In the genomic region with DNA sequence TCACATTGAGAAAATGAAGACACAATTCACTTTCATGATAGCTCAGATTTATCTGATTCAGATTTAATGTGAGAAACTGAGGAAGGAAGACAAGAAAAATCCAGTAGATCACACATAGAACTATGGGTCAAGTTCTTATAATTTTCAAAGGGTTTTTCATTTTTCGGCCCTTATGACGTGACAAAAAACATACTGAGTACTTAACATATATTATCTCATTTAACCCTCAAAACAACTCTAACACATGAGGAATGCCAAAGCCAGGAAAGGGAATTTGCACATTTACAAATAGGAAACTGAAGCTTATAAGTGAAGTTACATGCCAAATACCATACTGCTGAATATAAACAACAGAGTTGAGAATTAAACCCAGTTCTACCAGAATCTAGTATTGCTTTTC, we compare ENCODE assay signal across 21 cellular contexts. TPM values are rescaled to one million over a fixed set of nuclear protein-coding genes. Genes with fewer than 3 reads are reported as not detected.
DNase-seq lines count a peak whose midpoint lies in the region; ATAC-seq and TF ChIP-seq lines count a peak whose summit lies in the region.
"Had no signal": no experiment of that assay in that cellular context is flagged by ENCODE, and none has a peak within 500 bp of the region (broad histone marks: within the 10 kb centered on the region; RNA-seq: fewer than 3 reads in every experiment).

No MANE protein-coding gene starts in this region.

- no peak overlapping the region for H2AK5ac ChIP-seq in IMR-90 (ENCODE audit: low read depth, low read length)

- H3K36me3 ChIP-seq in IMR-90 (ENCODE audit: control insufficient read depth, insufficient read depth, low read length) (peaks cover 51% of the 10 kb centered on the region), prostate gland (peaks cover 0 to 3% of the 10 kb centered on the region in 2 donors)

- H3K4me3 Mint-ChIP-seq in activated T-helper 17 cell treated with anti-CD3 and anti-CD28 coated beads, Interleukin-2, amount 50 U/mL, for 72 hours, result no peak overlapping the region
- H3K4me3 Mint-ChIP-seq: B cell; CD4-positive, CD25-positive, alpha-beta regulatory T cell; CD8-positive, alpha-beta T cell; GM23338; H9; HFFc6 had no signal

- H2BK20ac ChIP-seq in IMR-90 (ENCODE audit: low read depth, low read length), result no peak overlapping the region

- H3K9me3 ChIP-seq in IMR-90 (ENCODE audit: control insufficient read depth, insufficient read depth, low read length) (no peaks in the 10 kb centered on the region), prostate gland (no peaks in the 10 kb centered on the region)
- H3K9me3 ChIP-seq: BLaER1, Caco-2 had no signal

- no peak overlapping the region for H2BK5ac ChIP-seq in IMR-90 (ENCODE audit: low read depth, low read length, poor library complexity, severe bottlenecking)

- no TSS peak for BruUV-seq in IMR-90 (replicated peaks; lab: Mats Ljungman, UMichigan)

- H3K4me1 Mint-ChIP-seq in activated T-helper 17 cell treated with anti-CD3 and anti-CD28 coated beads, Interleukin-2, amount 50 U/mL, for 72 hours, result no peaks in the 10 kb centered on the region
- H3K4me1 Mint-ChIP-seq: B cell, GM23338, H9 had no signal

- no peak overlapping the region for H3K56ac ChIP-seq in IMR-90 (ENCODE audit: extremely low read depth, insufficient read depth, low read length)

- H4K8ac ChIP-seq in IMR-90 (ENCODE audit: low read depth in 2 of 2, low read length in 2 of 2), result no peak overlapping the region

- in situ Hi-C loops in IMR-90 (cut with MboI; ENCODE audit: low sequenced_read_pairs), result no loop called here

- peaks cover 100% of the 10 kb centered on the region for H3K36me3 Mint-ChIP-seq in activated T-helper 17 cell treated with anti-CD3 and anti-CD28 coated beads, Interleukin-2, amount 50 U/mL, for 72 hours (ENCODE audit: low read depth)

- no peak overlapping the region for H4K5ac ChIP-seq in IMR-90 (ENCODE audit: low read depth, low read length)

- POLR2A ChIA-PET in IMR-90 (lab: Charles Lee; ENCODE audit: unreplicated experiment), result no interaction called here

- intact Hi-C loops in IMR-90 (cut with micrococcal nuclease) (loop anchor here (2.0 kb wide), 1 partner anchor 14 kb away; no protein-coding TSS in a partner anchor), prostate gland (cut with DNase I) (no loop called here)

- peak overlapping the region; percentile 41 for H3K27ac Mint-ChIP-seq in activated T-helper 17 cell treated with anti-CD3 and anti-CD28 coated beads, Interleukin-2, amount 50 U/mL, for 72 hours
- H3K27ac Mint-ChIP-seq: B cell; CD4-positive, CD25-positive, alpha-beta regulatory T cell; CD8-positive, alpha-beta T cell; GM23338; H9; HFFc6 had no signal

- H3K4me3 ChIP-seq in IMR-90 (ENCODE audit: insufficient read depth, low read depth, low read length) (no peak overlapping the region), prostate gland (no peak overlapping the region)
- H3K4me3 ChIP-seq: BLaER1, GM12878, GM23338 had no signal

- TF ChIP-seq RAD21 in IMR-90 (IDR thresholded peaks at IDR 0.05; ENCODE audit: low read length), result no peak

- H3K9me1 ChIP-seq in IMR-90 (ENCODE audit: insufficient read depth, low read length), result peaks cover 6% of the 10 kb centered on the region

- no peak overlapping the region; the same call in 1 of the 2 replicates for H3K27ac ChIP-seq in IMR-90 (ENCODE audit: insufficient read depth, low read length)
- no peak overlapping the region for H3K27ac ChIP-seq in prostate gland
- H3K27ac ChIP-seq: BLaER1, C4-2B had no signal

- H3K79me1 ChIP-seq in IMR-90 (ENCODE audit: low read depth in 1 of 2, low read length in 2 of 2), result peaks cover 20 to 30% of the 10 kb centered on the region in 2 experiments

- no CpG with 5 or more reads among the region's 2 CpGs for WGBS in IMR-90 (ENCODE audit: extremely low coverage in 2 of 2, insufficient read length in 1 of 2), 2 experiments
- 91% methylated on average over 2 of the region's 2 CpGs for WGBS in prostate gland

- H2BK120ac ChIP-seq in IMR-90 (ENCODE audit: low read depth, low read length), result no peak overlapping the region

- no peak overlapping the region for H2AK9ac ChIP-seq in IMR-90 (replicated peaks; ENCODE audit: low read depth, low read length, poor library complexity)

- no peak overlapping the region for H3K18ac ChIP-seq in IMR-90 (ENCODE audit: low read depth, low read length)

- no peak overlapping the region for H3K4me2 ChIP-seq in IMR-90 (ENCODE audit: low read depth, low read length)
- H3K4me2 ChIP-seq: BLaER1, GM23338 had no signal

- H2BK15ac ChIP-seq in IMR-90 (ENCODE audit: low read depth, low read length), result no peak overlapping the region

- DNase-seq in IMR-90, result peak; percentile 11
- peak; percentile 65 for DNase-seq in iris pigment epithelial cell (ENCODE audit: low read depth)
- DNase-seq in prostate gland (ENCODE audit: low spot score), result no peak
- no peak for DNase-seq in AML-193 (lab: John Stamatoyannopoulos, UW)
- no peak for DNase-seq in iPS-NIHi11 (ENCODE audit: low spot score)
- DNase-seq: Caco-2; CD4-positive, CD25-positive, alpha-beta regulatory T cell; CD8-positive, alpha-beta T cell; DMS153; DMS79; EL; GDM1; H9; HFFc6 had no signal

- CTCF ChIA-PET in IMR-90 (lab: Yijun Ruan, JAX), result interaction anchor here (0.6 kb wide), 2 partner anchors 53 to 705 kb away, joined by 3 to 5 read pairs; no protein-coding TSS in a partner anchor

- H4K20me1 ChIP-seq in IMR-90 (ENCODE audit: insufficient read depth, low read length), result peaks cover 5% of the 10 kb centered on the region; the same call in 1 of the 2 replicates

- no peak overlapping the region for H3K23ac ChIP-seq in IMR-90 (ENCODE audit: low read depth, low read length)

- no peaks in the 10 kb centered on the region for H3K9me3 Mint-ChIP-seq in activated T-helper 17 cell treated with anti-CD3 and anti-CD28 coated beads, Interleukin-2, amount 50 U/mL, for 72 hours
- H3K9me3 Mint-ChIP-seq: CD4-positive, CD25-positive, alpha-beta regulatory T cell; CD8-positive, alpha-beta T cell; GM23338; H9; HFFc6 had no signal

- H2AFZ ChIP-seq in IMR-90 (replicated peaks; ENCODE audit: low read length, poor library complexity), result no peak overlapping the region
- H2AFZ ChIP-seq: GM23338 had no signal

- no peak for TF ChIP-seq POLR2A in IMR-90 (IDR thresholded peaks at IDR 0.05; ENCODE audit: low read depth, low read length)
- no peak for TF ChIP-seq POLR2A in prostate gland (IDR thresholded peaks at IDR 0.05)

- H3K27me3 Mint-ChIP-seq in activated T-helper 17 cell treated with anti-CD3 and anti-CD28 coated beads, Interleukin-2, amount 50 U/mL, for 72 hours, result no peaks in the 10 kb centered on the region
- H3K27me3 Mint-ChIP-seq: B cell; CD4-positive, CD25-positive, alpha-beta regulatory T cell had no signal

- no peak overlapping the region for H3K9ac ChIP-seq in IMR-90 (ENCODE audit: low read depth, low read length)
- H3K9ac ChIP-seq: BLaER1 had no signal

- no peak overlapping the region for H3K4ac ChIP-seq in IMR-90 (ENCODE audit: low read depth, low read length)

- TF ChIP-seq CTCF in IMR-90 (conservative IDR thresholded peaks at IDR 0.05; ENCODE audit: low read depth, low read length) (no peak), prostate gland (IDR thresholded peaks at IDR 0.05) (no peak)

- H3K27me3 ChIP-seq in IMR-90 (ENCODE audit: control insufficient read depth, insufficient read depth, low read length) (no peaks in the 10 kb centered on the region), prostate gland (replicated peaks; ENCODE audit: insufficient read depth) (no peaks in the 10 kb centered on the region)
- H3K27me3 ChIP-seq: BLaER1 had no signal

- no peak for ATAC-seq in IMR-90 (ENCODE audit: low read depth)
- ATAC-seq in activated T-helper 17 cell treated with anti-CD3 and anti-CD28 coated beads, Interleukin-2, amount 50 U/mL, for 72 hours (replicated peaks), result no peak
- ATAC-seq: CD8-positive, alpha-beta T cell; GM12878; GM23338; HCT116 had no signal

- peaks cover 4% of the 10 kb centered on the region for H3K4me1 ChIP-seq in IMR-90 (ENCODE audit: control insufficient read depth, insufficient read depth, low read length)
- no peaks in the 10 kb centered on the region for H3K4me1 ChIP-seq in prostate gland (replicated peaks)
- H3K4me1 ChIP-seq: BLaER1, Caco-2 had no signal

- H3K14ac ChIP-seq in IMR-90 (replicated peaks; ENCODE audit: low read depth, low read length), result no peak overlapping the region

- dilution Hi-C loops in IMR-90 (cut with HindIII; ENCODE audit: low sequenced_read_pairs, unreplicated experiment), result no loop called here

- H4K91ac ChIP-seq in IMR-90 (ENCODE audit: insufficient read depth, low read depth, low read length), result no peak overlapping the region

TF ChIP-seq in IMR-90, 13 proteins besides CTCF, POLR2A, EP300 and RAD21:
- TF ChIP-seq NFE2L2 (IDR thresholded peaks at IDR 0.05; ENCODE audit: low read depth, low read length) (no peak), FOS (IDR thresholded peaks at IDR 0.05; ENCODE audit: low read depth, low read length) (no peak), SMC3 (IDR thresholded peaks at IDR 0.05; ENCODE audit: low read depth, low read length) (no peak), RFX5 (IDR thresholded peaks at IDR 0.05; ENCODE audit: low read depth, low read length) (no peak), RCOR1 (IDR thresholded peaks at IDR 0.05; ENCODE audit: insufficient replicate concordance, low read length) (no peak)
- TF ChIP-seq, protein P1, sequence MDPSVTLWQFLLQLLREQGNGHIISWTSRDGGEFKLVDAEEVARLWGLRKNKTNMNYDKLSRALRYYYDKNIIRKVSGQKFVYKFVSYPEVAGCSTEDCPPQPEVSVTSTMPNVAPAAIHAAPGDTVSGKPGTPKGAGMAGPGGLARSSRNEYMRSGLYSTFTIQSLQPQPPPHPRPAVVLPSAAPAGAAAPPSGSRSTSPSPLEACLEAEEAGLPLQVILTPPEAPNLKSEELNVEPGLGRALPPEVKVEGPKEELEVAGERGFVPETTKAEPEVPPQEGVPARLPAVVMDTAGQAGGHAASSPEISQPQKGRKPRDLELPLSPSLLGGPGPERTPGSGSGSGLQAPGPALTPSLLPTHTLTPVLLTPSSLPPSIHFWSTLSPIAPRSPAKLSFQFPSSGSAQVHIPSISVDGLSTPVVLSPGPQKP (IDR thresholded peaks at IDR 0.05; ENCODE audit: borderline replicate concordance, low read depth, low read length), result no peak

RNA-seq across cellular contexts. Expression of a gene that starts 27.6 kb away (rescaled TPM):
- total RNA-seq in IMR-90 (2012; rRNA removed) (312 and 470 TPM in 2 replicates), prostate gland (100 to 1,000 TPM; 165 to 282 TPM)
- 357 and 392 TPM in 2 replicates for polyA plus RNA-seq in IMR-90 (2012; rRNA removed)
- polyA plus RNA-seq in IMR-90 (2012; cell fraction: cytosol; rRNA removed), result 243 and 279 TPM in 2 replicates
- polyA plus RNA-seq in IMR-90 (2012; cell fraction: nucleus; rRNA removed; ENCODE audit: low replicate concordance), result 60.6 and 158 TPM in 2 replicates
- total RNA-seq in activated T-helper 17 cell treated with anti-CD3 and anti-CD28 coated beads, Interleukin-2, amount 50 U/mL, for 72 hours, result 100 to 1,000 TPM; 148 to 244 TPM

RNA-seq across cellular contexts. Expression of a gene that starts 44.8 kb away (rescaled TPM):
- 2.7 and 5.0 TPM in 2 replicates for total RNA-seq in IMR-90 (2012; rRNA removed)
- 9.7 and 12.1 TPM in 2 replicates for polyA plus RNA-seq in IMR-90 (2012; rRNA removed)
- polyA plus RNA-seq in IMR-90 (2012; cell fraction: cytosol; rRNA removed), result 4.5 and 6.3 TPM in 2 replicates
- polyA plus RNA-seq in IMR-90 (2012; cell fraction: nucleus; rRNA removed; ENCODE audit: low replicate concordance), result 22.9 and 37.4 TPM in 2 replicates
- total RNA-seq in activated T-helper 17 cell treated with anti-CD3 and anti-CD28 coated beads, Interleukin-2, amount 50 U/mL, for 72 hours, result 10 to 100 TPM; 33.0 to 46.7 TPM
- total RNA-seq in prostate gland, result 10 to 100 TPM; 12.6 to 29.5 TPM

Comparison
In these comparisons a context has a peak if more than half of its experiments do, and no peak if none do; other contexts are left out.
1. DNase-seq: peak in IMR-90 (single experiment) and iris pigment epithelial cell (single experiment); none in prostate gland (single experiment), AML-193 (0 of 2) and iPS-NIHi11 (single experiment).